Comparison of ENCODE assay signal across 25 cellular contexts in genomic region chr14:91041450-91041849, GRCh38. TPM values are rescaled to one million over a fixed set of nuclear protein-coding genes. Genes with fewer than 3 reads are reported as not detected.
DNase-seq lines count a peak whose midpoint lies in the region; ATAC-seq and TF ChIP-seq lines count a peak whose summit lies in the region.
"Had no signal": no experiment of that assay in that cellular context is flagged by ENCODE, and none has a peak within 500 bp of the region (broad histone marks: within the 10 kb centered on the region; RNA-seq: fewer than 3 reads in every experiment).

No MANE protein-coding gene starts in this region.

- H3K4me1 ChIP-seq in cardiac muscle cell (ENCODE audit: low read depth) (no peaks in the 10 kb centered on the region), esophagus muscularis mucosa (peaks cover 5 to 85% (median 59%) of the 10 kb centered on the region in 4 donors)

- H3K36me3 ChIP-seq in cardiac muscle cell (no peaks in the 10 kb centered on the region), esophagus muscularis mucosa (no peaks in the 10 kb centered on the region)
- H3K36me3 ChIP-seq: esophagus squamous epithelium, ovary, thoracic aorta had no signal

- peak overlapping the region; percentile 35 for H3K27ac ChIP-seq in cardiac muscle cell
- peak overlapping the region; percentile 32 to 70 (median 56) for H3K27ac ChIP-seq in esophagus muscularis mucosa (replicated peaks in 1 of 4)
- H3K27ac ChIP-seq: esophagus squamous epithelium, ovary, thoracic aorta had no signal

- intact Hi-C loops in Right ventricle myocardium inferior (cut with DNase I) (no loop called here), esophagus muscularis mucosa (cut with DNase I) (no loop called here)

- ATAC-seq in Right ventricle myocardium inferior (no peak), HG02884 (IDR thresholded peaks at IDR 0.05; ENCODE audit: unreplicated experiment) (no peak), HG03521 (IDR thresholded peaks at IDR 0.05; ENCODE audit: unreplicated experiment) (no peak)
- ATAC-seq: activated CD4-positive, CD25-positive, alpha-beta regulatory T cell treated with anti-CD3 and anti-CD28 coated beads, Interleukin-2, amount 50 U/mL, for 24 hours; activated T-cell treated with anti-CD3 and anti-CD28 coated beads, Interleukin-2, amount 50 U/mL, for 72 hours; effector memory CD8-positive, alpha-beta T cell; naive thymus-derived CD4-positive, alpha-beta T cell; sciatic nerve; stimulated activated naive B cell treated with anti-CD40 and anti-IgM and Interleukin-4, amounts not matched to agents 10 μg/mL and 1 μg/mL and 100 μg/mL, for 72 hours had no signal

- no peaks in the 10 kb centered on the region for H3K9me3 ChIP-seq in cardiac muscle cell (ENCODE audit: low read depth)
- H3K9me3 ChIP-seq in esophagus muscularis mucosa = no peaks in the 10 kb centered on the region
- H3K9me3 ChIP-seq: esophagus squamous epithelium, ovary, thoracic aorta had no signal

- DNase-seq in cardiac muscle cell (ENCODE audit: low read depth in 1 of 2, low spot score in 1 of 2) (no peak), Right ventricle myocardium inferior (ENCODE audit: missing footprints) (no peak), NCI-H2081 treated with DMSO at 0.1 percent for 48 hours (lab: John Stamatoyannopoulos, UW) (peak; percentile 23), esophagus muscularis mucosa (ENCODE audit: extremely low spot score) (no peak), DMS53 (lab: John Stamatoyannopoulos, UW) (no peak)
- no peak for DNase-seq in activated CD8-positive, alpha-beta memory T cell treated with anti-CD3 and anti-CD28 coated beads for 24 hours
- DNase-seq: activated naive CD4-positive, alpha-beta T cell treated with anti-CD3 and anti-CD28 coated beads, Interleukin-2, amount 50 U/mL, for 16 hours; activated T-cell treated with anti-CD3 and anti-CD28 coated beads, Interleukin-2, amount 50 U/mL, for 72 hours; aorta; CD4-positive, CD25-positive, alpha-beta regulatory T cell; effector memory CD8-positive, alpha-beta T cell; esophagus squamous epithelium; GOT3; KG1; kidney glomerular epithelial cell; naive thymus-derived CD4-positive, alpha-beta T cell; NCI-H446; ovary; stimulated activated naive B cell treated with anti-CD40 and anti-IgM and Interleukin-4, amounts not matched to agents 10 μg/mL and 1 μg/mL and 100 μg/mL, for 72 hours; SW 1271 had no signal

- H3K4me3 ChIP-seq in cardiac muscle cell (no peak overlapping the region), esophagus muscularis mucosa (no peak overlapping the region)
- H3K4me3 ChIP-seq: esophagus squamous epithelium, ovary, thoracic aorta had no signal

- TF ChIP-seq EP300 in esophagus muscularis mucosa (IDR thresholded peaks at IDR 0.05) = no peak

- TF ChIP-seq POLR2A in esophagus muscularis mucosa (IDR thresholded peaks at IDR 0.05; ENCODE audit: low read depth) = no peak

- WGBS in esophagus muscularis mucosa = 25% methylated on average over 2 of the region's 2 CpGs

- H3K27me3 ChIP-seq in cardiac muscle cell (no peaks in the 10 kb centered on the region), esophagus muscularis mucosa (no peaks in the 10 kb centered on the region)
- H3K27me3 ChIP-seq: esophagus squamous epithelium, ovary had no signal

- TF ChIP-seq CTCF in cardiac muscle cell (IDR thresholded peaks at IDR 0.05; ENCODE audit: low read depth, low read length) = no peak
- no peak for TF ChIP-seq CTCF in esophagus muscularis mucosa (IDR thresholded peaks at IDR 0.05)

RNA-seq across cellular contexts. Expression of gene RPS6KA5, which starts 19.0 kb away (rescaled TPM):
- total RNA-seq in cardiac muscle cell = 5.0 and 10.9 TPM in 2 replicates
- polyA plus RNA-seq in cardiac muscle cell = 3.3 and 11.5 TPM in 2 replicates
- total RNA-seq in Right ventricle myocardium inferior = 10.6 TPM
- 10 to 100 TPM; 30.8 to 40.6 (median 35.0) TPM for total RNA-seq in esophagus muscularis mucosa
